1 cellular context compared by ENCODE assay signal in the genomic region with DNA sequence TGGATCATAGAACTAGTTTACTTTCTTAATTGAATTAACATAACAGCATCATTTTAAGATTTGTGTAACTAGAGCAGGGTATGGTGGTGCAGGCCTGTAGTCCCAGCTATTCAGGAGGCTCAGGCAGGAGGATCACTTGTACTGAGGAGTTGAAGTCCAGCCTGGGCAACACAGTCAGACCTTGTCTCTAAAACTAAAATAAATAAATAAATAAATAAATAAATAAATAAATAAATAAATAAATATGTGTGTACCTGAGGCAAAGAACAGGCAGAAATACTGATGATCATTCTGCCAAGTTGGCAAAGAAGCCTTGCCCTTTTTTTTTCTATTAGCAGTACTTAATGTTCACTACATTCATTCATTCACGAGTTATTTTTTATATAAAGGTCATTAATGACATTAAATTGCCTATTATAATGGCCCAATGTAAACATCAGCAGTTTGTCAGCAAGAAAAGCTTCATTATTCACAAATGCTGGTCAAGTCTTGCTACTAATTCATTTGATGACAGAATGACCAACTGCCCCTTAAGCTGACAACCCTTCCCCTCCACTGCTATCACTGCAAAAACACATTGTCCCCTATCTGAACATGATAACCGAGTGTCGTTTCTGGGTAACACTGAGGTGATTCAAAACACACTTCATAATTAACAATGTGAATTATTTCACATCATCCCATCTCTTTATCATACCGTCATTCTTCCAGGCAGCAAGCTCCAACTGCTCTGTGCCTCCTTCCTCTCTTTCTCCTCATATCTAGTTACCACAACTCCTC.
TF ChIP-seq lines count a peak whose summit lies in the region.

No MANE protein-coding gene starts in this region.

TF ChIP-seq in HEK293, 187 proteins besides CTCF, POLR2A, EP300 and RAD21 (continued from another document and continues in another):
- TF ChIP-seq, protein P1, sequence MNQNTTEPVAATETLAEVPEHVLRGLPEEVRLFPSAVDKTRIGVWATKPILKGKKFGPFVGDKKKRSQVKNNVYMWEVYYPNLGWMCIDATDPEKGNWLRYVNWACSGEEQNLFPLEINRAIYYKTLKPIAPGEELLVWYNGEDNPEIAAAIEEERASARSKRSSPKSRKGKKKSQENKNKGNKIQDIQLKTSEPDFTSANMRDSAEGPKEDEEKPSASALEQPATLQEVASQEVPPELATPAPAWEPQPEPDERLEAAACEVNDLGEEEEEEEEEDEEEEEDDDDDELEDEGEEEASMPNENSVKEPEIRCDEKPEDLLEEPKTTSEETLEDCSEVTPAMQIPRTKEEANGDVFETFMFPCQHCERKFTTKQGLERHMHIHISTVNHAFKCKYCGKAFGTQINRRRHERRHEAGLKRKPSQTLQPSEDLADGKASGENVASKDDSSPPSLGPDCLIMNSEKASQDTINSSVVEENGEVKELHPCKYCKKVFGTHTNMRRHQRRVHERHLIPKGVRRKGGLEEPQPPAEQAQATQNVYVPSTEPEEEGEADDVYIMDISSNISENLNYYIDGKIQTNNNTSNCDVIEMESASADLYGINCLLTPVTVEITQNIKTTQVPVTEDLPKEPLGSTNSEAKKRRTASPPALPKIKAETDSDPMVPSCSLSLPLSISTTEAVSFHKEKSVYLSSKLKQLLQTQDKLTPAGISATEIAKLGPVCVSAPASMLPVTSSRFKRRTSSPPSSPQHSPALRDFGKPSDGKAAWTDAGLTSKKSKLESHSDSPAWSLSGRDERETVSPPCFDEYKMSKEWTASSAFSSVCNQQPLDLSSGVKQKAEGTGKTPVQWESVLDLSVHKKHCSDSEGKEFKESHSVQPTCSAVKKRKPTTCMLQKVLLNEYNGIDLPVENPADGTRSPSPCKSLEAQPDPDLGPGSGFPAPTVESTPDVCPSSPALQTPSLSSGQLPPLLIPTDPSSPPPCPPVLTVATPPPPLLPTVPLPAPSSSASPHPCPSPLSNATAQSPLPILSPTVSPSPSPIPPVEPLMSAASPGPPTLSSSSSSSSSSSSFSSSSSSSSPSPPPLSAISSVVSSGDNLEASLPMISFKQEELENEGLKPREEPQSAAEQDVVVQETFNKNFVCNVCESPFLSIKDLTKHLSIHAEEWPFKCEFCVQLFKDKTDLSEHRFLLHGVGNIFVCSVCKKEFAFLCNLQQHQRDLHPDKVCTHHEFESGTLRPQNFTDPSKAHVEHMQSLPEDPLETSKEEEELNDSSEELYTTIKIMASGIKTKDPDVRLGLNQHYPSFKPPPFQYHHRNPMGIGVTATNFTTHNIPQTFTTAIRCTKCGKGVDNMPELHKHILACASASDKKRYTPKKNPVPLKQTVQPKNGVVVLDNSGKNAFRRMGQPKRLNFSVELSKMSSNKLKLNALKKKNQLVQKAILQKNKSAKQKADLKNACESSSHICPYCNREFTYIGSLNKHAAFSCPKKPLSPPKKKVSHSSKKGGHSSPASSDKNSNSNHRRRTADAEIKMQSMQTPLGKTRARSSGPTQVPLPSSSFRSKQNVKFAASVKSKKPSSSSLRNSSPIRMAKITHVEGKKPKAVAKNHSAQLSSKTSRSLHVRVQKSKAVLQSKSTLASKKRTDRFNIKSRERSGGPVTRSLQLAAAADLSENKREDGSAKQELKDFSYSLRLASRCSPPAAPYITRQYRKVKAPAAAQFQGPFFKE (tag by site-specific recombination; IDR thresholded peaks at IDR 0.05; ENCODE audit: borderline replicate concordance): no peak
- TF ChIP-seq ZIC2 (tag by site-specific recombination; IDR thresholded peaks at IDR 0.05) (no peak), ZNF521 (tag by site-specific recombination; IDR thresholded peaks at IDR 0.05) (no peak), ZNF560 (tag by site-specific recombination; IDR thresholded peaks at IDR 0.05; ENCODE audit: borderline replicate concordance) (peak; percentile 48; the same call in 1 of the 2 replicates), ZNF132 (tag by site-specific recombination; IDR thresholded peaks at IDR 0.05; ENCODE audit: borderline replicate concordance) (no peak), ZBTB26 (tag by site-specific recombination; optimal IDR thresholded peaks at IDR 0.05) (no peak), KLF16 (tag by site-specific recombination; IDR thresholded peaks at IDR 0.05) (no peak), ZXDB (tag by site-specific recombination; IDR thresholded peaks at IDR 0.05) (0 out of 2 replicates have a peak, but pooled peaks have one; percentile 27), ZNF426 (tag by site-specific recombination; IDR thresholded peaks at IDR 0.05) (peak; percentile 79), ZNF510 (tag by site-specific recombination; IDR thresholded peaks at IDR 0.05; ENCODE audit: insufficient replicate concordance) (peak; percentile 21), BCL11A (tag by site-specific recombination; IDR thresholded peaks at IDR 0.05; ENCODE audit: low read depth) (no peak), ZBTB48 (tag by site-specific recombination; IDR thresholded peaks at IDR 0.05) (no peak), ZNF747 (tag by site-specific recombination; IDR thresholded peaks at IDR 0.05) (no peak), ZNF404 (tag by site-specific recombination; IDR thresholded peaks at IDR 0.05) (0 out of 2 replicates have a peak, but pooled peaks have one; percentile 11), REPIN1 (tag by site-specific recombination; IDR thresholded peaks at IDR 0.05; ENCODE audit: low read depth) (no peak), ZNF610 (tag by site-specific recombination; IDR thresholded peaks at IDR 0.05; ENCODE audit: borderline replicate concordance) (no peak), ZNF626 (tag by site-specific recombination; IDR thresholded peaks at IDR 0.05) (no peak), KLF8 (tag by site-specific recombination; IDR thresholded peaks at IDR 0.05) (no peak), ZNF202 (tag by site-specific recombination; IDR thresholded peaks at IDR 0.05; ENCODE audit: borderline replicate concordance) (peak; percentile 68; the same call in 1 of the 2 replicates), ZNF600 (tag by site-specific recombination; IDR thresholded peaks at IDR 0.05) (no peak), PBX3 (CRISPR knock-in tag; IDR thresholded peaks at IDR 0.05) (no peak), GLI2 (tag by site-specific recombination; IDR thresholded peaks at IDR 0.05; ENCODE audit: borderline replicate concordance, low read depth) (peak; percentile 46; the same call in 1 of the 2 replicates), ZNF830 (tag by site-specific recombination; IDR thresholded peaks at IDR 0.05; ENCODE audit: low read depth) (no peak), YY2 (tag by site-specific recombination; IDR thresholded peaks at IDR 0.05) (no peak), KLF10 (tag by site-specific recombination; IDR thresholded peaks at IDR 0.05) (no peak), ZNF140 (tag by site-specific recombination; IDR thresholded peaks at IDR 0.05) (peak; percentile 67; the same call in 1 of the 2 replicates), ZNF292 (tag by site-specific recombination; IDR thresholded peaks at IDR 0.05; ENCODE audit: borderline replicate concordance, low read depth) (no peak), ZNF266 (tag by site-specific recombination; IDR thresholded peaks at IDR 0.05; ENCODE audit: low read depth) (0 out of 2 replicates have a peak, but pooled peaks have one; percentile 36)
- TF ChIP-seq, protein P2, sequence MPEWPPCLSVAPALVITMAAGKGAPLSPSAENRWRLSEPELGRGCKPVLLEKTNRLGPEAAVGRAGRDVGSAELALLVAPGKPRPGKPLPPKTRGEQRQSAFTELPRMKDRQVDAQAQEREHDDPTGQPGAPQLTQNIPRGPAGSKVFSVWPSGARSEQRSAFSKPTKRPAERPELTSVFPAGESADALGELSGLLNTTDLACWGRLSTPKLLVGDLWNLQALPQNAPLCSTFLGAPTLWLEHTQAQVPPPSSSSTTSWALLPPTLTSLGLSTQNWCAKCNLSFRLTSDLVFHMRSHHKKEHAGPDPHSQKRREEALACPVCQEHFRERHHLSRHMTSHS (tag by site-specific recombination; IDR thresholded peaks at IDR 0.05): no peak
- TF ChIP-seq, protein P3, sequence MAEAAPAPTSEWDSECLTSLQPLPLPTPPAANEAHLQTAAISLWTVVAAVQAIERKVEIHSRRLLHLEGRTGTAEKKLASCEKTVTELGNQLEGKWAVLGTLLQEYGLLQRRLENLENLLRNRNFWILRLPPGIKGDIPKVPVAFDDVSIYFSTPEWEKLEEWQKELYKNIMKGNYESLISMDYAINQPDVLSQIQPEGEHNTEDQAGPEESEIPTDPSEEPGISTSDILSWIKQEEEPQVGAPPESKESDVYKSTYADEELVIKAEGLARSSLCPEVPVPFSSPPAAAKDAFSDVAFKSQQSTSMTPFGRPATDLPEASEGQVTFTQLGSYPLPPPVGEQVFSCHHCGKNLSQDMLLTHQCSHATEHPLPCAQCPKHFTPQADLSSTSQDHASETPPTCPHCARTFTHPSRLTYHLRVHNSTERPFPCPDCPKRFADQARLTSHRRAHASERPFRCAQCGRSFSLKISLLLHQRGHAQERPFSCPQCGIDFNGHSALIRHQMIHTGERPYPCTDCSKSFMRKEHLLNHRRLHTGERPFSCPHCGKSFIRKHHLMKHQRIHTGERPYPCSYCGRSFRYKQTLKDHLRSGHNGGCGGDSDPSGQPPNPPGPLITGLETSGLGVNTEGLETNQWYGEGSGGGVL (tag by site-specific recombination; IDR thresholded peaks at IDR 0.05): no peak
- TF ChIP-seq, protein P4, sequence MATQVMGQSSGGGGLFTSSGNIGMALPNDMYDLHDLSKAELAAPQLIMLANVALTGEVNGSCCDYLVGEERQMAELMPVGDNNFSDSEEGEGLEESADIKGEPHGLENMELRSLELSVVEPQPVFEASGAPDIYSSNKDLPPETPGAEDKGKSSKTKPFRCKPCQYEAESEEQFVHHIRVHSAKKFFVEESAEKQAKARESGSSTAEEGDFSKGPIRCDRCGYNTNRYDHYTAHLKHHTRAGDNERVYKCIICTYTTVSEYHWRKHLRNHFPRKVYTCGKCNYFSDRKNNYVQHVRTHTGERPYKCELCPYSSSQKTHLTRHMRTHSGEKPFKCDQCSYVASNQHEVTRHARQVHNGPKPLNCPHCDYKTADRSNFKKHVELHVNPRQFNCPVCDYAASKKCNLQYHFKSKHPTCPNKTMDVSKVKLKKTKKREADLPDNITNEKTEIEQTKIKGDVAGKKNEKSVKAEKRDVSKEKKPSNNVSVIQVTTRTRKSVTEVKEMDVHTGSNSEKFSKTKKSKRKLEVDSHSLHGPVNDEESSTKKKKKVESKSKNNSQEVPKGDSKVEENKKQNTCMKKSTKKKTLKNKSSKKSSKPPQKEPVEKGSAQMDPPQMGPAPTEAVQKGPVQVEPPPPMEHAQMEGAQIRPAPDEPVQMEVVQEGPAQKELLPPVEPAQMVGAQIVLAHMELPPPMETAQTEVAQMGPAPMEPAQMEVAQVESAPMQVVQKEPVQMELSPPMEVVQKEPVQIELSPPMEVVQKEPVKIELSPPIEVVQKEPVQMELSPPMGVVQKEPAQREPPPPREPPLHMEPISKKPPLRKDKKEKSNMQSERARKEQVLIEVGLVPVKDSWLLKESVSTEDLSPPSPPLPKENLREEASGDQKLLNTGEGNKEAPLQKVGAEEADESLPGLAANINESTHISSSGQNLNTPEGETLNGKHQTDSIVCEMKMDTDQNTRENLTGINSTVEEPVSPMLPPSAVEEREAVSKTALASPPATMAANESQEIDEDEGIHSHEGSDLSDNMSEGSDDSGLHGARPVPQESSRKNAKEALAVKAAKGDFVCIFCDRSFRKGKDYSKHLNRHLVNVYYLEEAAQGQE (tag by site-specific recombination; IDR thresholded peaks at IDR 0.05): peak; percentile 30; the same call in 1 of the 2 replicates
- TF ChIP-seq, protein P5, sequence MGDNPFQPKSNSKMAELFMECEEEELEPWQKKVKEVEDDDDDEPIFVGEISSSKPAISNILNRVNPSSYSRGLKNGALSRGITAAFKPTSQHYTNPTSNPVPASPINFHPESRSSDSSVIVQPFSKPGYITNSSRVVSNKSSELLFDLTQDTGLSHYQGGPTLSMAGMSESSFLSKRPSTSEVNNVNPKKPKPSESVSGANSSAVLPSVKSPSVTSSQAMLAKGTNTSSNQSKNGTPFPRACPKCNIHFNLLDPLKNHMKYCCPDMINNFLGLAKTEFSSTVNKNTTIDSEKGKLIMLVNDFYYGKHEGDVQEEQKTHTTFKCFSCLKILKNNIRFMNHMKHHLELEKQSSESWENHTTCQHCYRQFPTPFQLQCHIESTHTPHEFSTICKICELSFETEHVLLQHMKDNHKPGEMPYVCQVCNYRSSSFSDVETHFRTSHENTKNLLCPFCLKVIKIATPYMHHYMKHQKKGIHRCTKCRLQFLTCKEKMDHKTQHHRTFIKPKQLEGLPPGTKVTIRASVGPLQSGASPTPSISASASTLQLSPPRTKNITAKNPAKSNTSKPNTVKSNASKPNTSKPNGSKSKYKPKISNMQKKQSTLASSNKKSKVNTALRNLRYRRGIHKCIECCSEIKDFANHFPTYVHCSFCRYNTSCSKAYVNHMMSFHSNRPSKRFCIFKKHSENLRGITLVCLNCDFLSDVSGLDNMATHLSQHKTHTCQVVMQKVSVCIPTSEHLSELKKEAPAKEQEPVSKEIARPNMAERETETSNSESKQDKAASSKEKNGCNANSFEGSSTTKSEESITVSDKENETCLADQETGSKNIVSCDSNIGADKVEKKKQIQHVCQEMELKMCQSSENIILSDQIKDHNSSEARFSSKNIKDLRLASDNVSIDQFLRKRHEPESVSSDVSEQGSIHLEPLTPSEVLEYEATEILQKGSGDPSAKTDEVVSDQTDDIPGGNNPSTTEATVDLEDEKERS (tag by site-specific recombination; IDR thresholded peaks at IDR 0.05): no peak
- TF ChIP-seq, protein P6, sequence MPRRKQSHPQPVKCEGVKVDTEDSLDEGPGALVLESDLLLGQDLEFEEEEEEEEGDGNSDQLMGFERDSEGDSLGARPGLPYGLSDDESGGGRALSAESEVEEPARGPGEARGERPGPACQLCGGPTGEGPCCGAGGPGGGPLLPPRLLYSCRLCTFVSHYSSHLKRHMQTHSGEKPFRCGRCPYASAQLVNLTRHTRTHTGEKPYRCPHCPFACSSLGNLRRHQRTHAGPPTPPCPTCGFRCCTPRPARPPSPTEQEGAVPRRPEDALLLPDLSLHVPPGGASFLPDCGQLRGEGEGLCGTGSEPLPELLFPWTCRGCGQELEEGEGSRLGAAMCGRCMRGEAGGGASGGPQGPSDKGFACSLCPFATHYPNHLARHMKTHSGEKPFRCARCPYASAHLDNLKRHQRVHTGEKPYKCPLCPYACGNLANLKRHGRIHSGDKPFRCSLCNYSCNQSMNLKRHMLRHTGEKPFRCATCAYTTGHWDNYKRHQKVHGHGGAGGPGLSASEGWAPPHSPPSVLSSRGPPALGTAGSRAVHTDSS (tag by site-specific recombination; IDR thresholded peaks at IDR 0.05): no peak
